29 cellular contexts compared by ENCODE assay signal in the genomic region with DNA sequence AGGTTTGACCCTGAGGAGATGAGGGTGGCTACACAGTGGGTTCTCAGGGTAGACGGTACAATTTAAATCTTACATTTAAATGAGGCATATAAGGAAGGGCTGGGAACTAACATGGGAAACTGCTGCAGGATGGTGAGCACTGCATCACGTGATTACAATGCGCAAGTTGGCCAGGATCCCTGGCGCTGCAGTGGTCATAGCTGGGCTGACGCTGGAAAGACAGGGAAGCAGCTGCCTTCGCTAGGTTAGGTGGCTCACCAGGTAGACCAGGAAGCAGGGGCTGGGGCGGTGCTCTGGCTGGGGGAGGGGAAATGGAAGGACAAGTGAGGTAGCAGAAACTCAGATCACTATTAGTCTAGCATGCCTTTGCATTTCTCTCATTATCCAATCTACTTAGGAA.
DNase-seq lines count a peak whose midpoint lies in the region; ATAC-seq and TF ChIP-seq lines count a peak whose summit lies in the region.
"Had no signal": no experiment of that assay in that cellular context is flagged by ENCODE, and none has a peak within 500 bp of the region (broad histone marks: within the 10 kb centered on the region; RNA-seq: fewer than 3 reads in every experiment).

No MANE protein-coding gene starts in this region.

- CTCF ChIA-PET in CD8-positive, alpha-beta T cell (lab: Charles Lee) = no interaction called here

- H3K4me3 Mint-ChIP-seq in CD8-positive, alpha-beta T cell = no peak overlapping the region
- no peak overlapping the region for H3K4me3 Mint-ChIP-seq in HFFc6
- H3K4me3 Mint-ChIP-seq in naive B cell = peak overlapping the region in 2 of 8 donors; percentile 9 to 36
- H3K4me3 Mint-ChIP-seq: B cell; effector memory CD8-positive, alpha-beta T cell had no signal

- H3K36me3 ChIP-seq in CD8-positive, alpha-beta T cell (ENCODE audit: insufficient read depth, low read length) = no peaks in the 10 kb centered on the region
- H3K36me3 ChIP-seq: colonic mucosa had no signal

- no peaks in the 10 kb centered on the region for H3K4me1 ChIP-seq in CD8-positive, alpha-beta T cell (ENCODE audit: insufficient read depth, low read length)
- H3K4me1 ChIP-seq: colonic mucosa, left lung had no signal

- H3K36me3 Mint-ChIP-seq in CD8-positive, alpha-beta T cell = peaks cover 36% of the 10 kb centered on the region
- H3K36me3 Mint-ChIP-seq in HFFc6 (ENCODE audit: low read depth) (no peaks in the 10 kb centered on the region), naive B cell (peaks cover 0 to 9% of the 10 kb centered on the region in 2 donors)

- no peaks in the 10 kb centered on the region for H3K27me3 Mint-ChIP-seq in CD8-positive, alpha-beta T cell (ENCODE audit: low read depth)
- H3K27me3 Mint-ChIP-seq in HFFc6 (ENCODE audit: insufficient read depth) (no peaks in the 10 kb centered on the region; the same call in 1 of the 2 replicates), naive B cell (no peaks in the 10 kb centered on the region)
- H3K27me3 Mint-ChIP-seq: B cell; CD8-positive, alpha-beta memory T cell; effector memory CD8-positive, alpha-beta T cell had no signal

- H3K9me3 Mint-ChIP-seq in CD8-positive, alpha-beta T cell = no peaks in the 10 kb centered on the region
- H3K9me3 Mint-ChIP-seq in HFFc6 (no peaks in the 10 kb centered on the region), naive B cell (no peaks in the 10 kb centered on the region)
- H3K9me3 Mint-ChIP-seq: CD8-positive, alpha-beta memory T cell; effector memory CD8-positive, alpha-beta T cell had no signal

- ATAC-seq in CD8-positive, alpha-beta T cell = no peak
- ATAC-seq in naive B cell (ENCODE audit: low read depth in 2 of 2) (no peak), GM19397 (IDR thresholded peaks at IDR 0.05; ENCODE audit: unreplicated experiment) (no peak)
- ATAC-seq: effector memory CD8-positive, alpha-beta T cell; HepG2; left lung; Panc1 had no signal

- H3K27me3 ChIP-seq in CD8-positive, alpha-beta T cell (ENCODE audit: insufficient read depth, low read length) = no peaks in the 10 kb centered on the region
- H3K27me3 ChIP-seq: colonic mucosa, left lung had no signal

- DNase-seq in CD8-positive, alpha-beta T cell = no peak
- no peak for DNase-seq in HFFc6
- DNase-seq in coronary artery (ENCODE audit: low spot score) = peak; percentile 52
- DNase-seq in naive B cell = no peak
- no peak for DNase-seq in amygdala (lab: John Stamatoyannopoulos, UW)
- DNase-seq in MV-4-11 (lab: John Stamatoyannopoulos, UW) = no peak
- DNase-seq: ACHN; activated CD4-positive, alpha-beta T cell treated with anti-CD3 and anti-CD28 coated beads for 1 hour; activated naive CD4-positive, alpha-beta T cell; amniotic stem cell; CD8-positive, alpha-beta memory T cell; colonic mucosa; DMS 273 treated with DMSO at 0.1 percent for 48 hours; effector memory CD8-positive, alpha-beta T cell; erythroblast; left lung; NCI-H1417 treated with DMSO at 0.1 percent for 48 hours; NCI-H2081; NCI-H2227 treated with DMSO at 0.1 percent for 48 hours; NCI-H526 treated with DMSO at 0.1 percent for 48 hours; SHP77; stimulated activated naive CD4-positive, alpha-beta T cell treated with Interleukin-2 at 50 U/mL for 16 hours; T-helper 2 cell had no signal

- TF ChIP-seq CTCF in CD8-positive, alpha-beta T cell (IDR thresholded peaks at IDR 0.05) = no peak
- no peak for TF ChIP-seq CTCF in HFFc6 (IDR thresholded peaks at IDR 0.05)
- TF ChIP-seq CTCF in coronary artery (IDR thresholded peaks at IDR 0.05) = no peak

- intact Hi-C loops in CD8-positive, alpha-beta T cell (cut with DNase I, micrococcal nuclease) = no loop called here

- H3K27ac Mint-ChIP-seq in CD8-positive, alpha-beta T cell = peak overlapping the region; percentile 6
- H3K27ac Mint-ChIP-seq in HFFc6 (peak overlapping the region; percentile 3; the same call in 1 of the 2 replicates), naive B cell (peak overlapping the region in 5 of 6 donors; percentile 76 to 89 (median 84))
- H3K27ac Mint-ChIP-seq: B cell had no signal

- H3K4me1 Mint-ChIP-seq in CD8-positive, alpha-beta T cell (ENCODE audit: low read depth) = peaks cover 68% of the 10 kb centered on the region
- peaks cover 17% of the 10 kb centered on the region for H3K4me1 Mint-ChIP-seq in HFFc6 (ENCODE audit: low read depth)
- H3K4me1 Mint-ChIP-seq in naive B cell = peaks cover 61 to 92% (median 74%) of the 10 kb centered on the region in 3 donors

- no peaks in the 10 kb centered on the region for H3K9me3 ChIP-seq in CD8-positive, alpha-beta T cell (ENCODE audit: low read length)
- H3K9me3 ChIP-seq: colonic mucosa, left lung had no signal

- H3K4me3 ChIP-seq in CD8-positive, alpha-beta T cell (ENCODE audit: low read depth, low read length) = no peak overlapping the region
- H3K4me3 ChIP-seq in coronary artery = no peak overlapping the region
- H3K4me3 ChIP-seq: colonic mucosa, left lung, skin epidermis had no signal

- no peak overlapping the region for H3K27ac ChIP-seq in CD8-positive, alpha-beta T cell (ENCODE audit: low read depth, low read length)
- H3K27ac ChIP-seq in coronary artery = peak overlapping the region; percentile 36 to 73
- H3K27ac ChIP-seq: colonic mucosa, left lung, parathyroid adenoma, skin epidermis had no signal

- POLR2A ChIA-PET in CD8-positive, alpha-beta T cell (lab: Charles Lee) = no interaction called here

Comparison
In these comparisons a context has a peak if more than half of its experiments do, and no peak if none do; other contexts are left out.
1. H3K27ac Mint-ChIP-seq: peak in every context shown above with its lines; median percentile 84 in naive B cell; 6 in CD8-positive, alpha-beta T cell; 3 in HFFc6.